In genomic region chrX:85244411-85245210, GRCh38 we compare ENCODE assay signal across 8 cellular contexts. TPM values are rescaled to one million over a fixed set of nuclear protein-coding genes. Genes with fewer than 3 reads are reported as not detected.
DNase-seq lines count a peak whose midpoint lies in the region; TF ChIP-seq lines count a peak whose summit lies in the region.

No MANE protein-coding gene starts in this region.

- H3K27ac ChIP-seq in GM23248, result no peak overlapping the region
- peak overlapping the region in 4 of 5 donors; percentile 62 to 80 (median 70) for H3K27ac ChIP-seq in adrenal gland
- H3K27ac ChIP-seq in iPS DF 6.9 (ENCODE audit: low read length), result no peak overlapping the region

- peak overlapping the region; percentile 81 for H2AFZ ChIP-seq in GM23248

- peak overlapping the region; percentile 71 for H3K4me2 ChIP-seq in GM23248 (ENCODE audit: unreplicated experiment)

- no peaks in the 10 kb centered on the region for H3K4me1 ChIP-seq in GM23248 (ENCODE audit: insufficient read depth)
- H3K4me1 ChIP-seq in adrenal gland (replicated peaks in 1 of 2), result no peaks in the 10 kb centered on the region
- no peaks in the 10 kb centered on the region for H3K4me1 ChIP-seq in iPS DF 6.9 (ENCODE audit: control insufficient read depth, insufficient read depth, low read length)

- peak overlapping the region; percentile 36 for H3K9ac ChIP-seq in GM23248

- no peak for TF ChIP-seq POLR2A in adrenal gland (IDR thresholded peaks at IDR 0.05)

- peak; percentile 13 for DNase-seq in GM23248
- peak; percentile 48 for DNase-seq in NCI-H1694 (lab: John Stamatoyannopoulos, UW)
- peak in 5 of 7 donors; percentile 5 to 24 (median 17) for DNase-seq in adrenal gland
- no peak for DNase-seq in iPS DF 6.9 (ENCODE audit: low read depth, low spot score)
- DNase-seq in retina, result peak; percentile 80
- no peak for DNase-seq in 8988T
- no peak for DNase-seq in HCEC 1CT

- H3K36me3 ChIP-seq in GM23248 (ENCODE audit: low read depth), result no peaks in the 10 kb centered on the region
- H3K36me3 ChIP-seq in adrenal gland (replicated peaks in 1 of 2), result no peaks in the 10 kb centered on the region
- H3K36me3 ChIP-seq in iPS DF 6.9 (ENCODE audit: control insufficient read depth, insufficient read depth, low read length), result no peaks in the 10 kb centered on the region

- no peaks in the 10 kb centered on the region for H3K9me3 ChIP-seq in GM23248 (ENCODE audit: low read depth)
- no peaks in the 10 kb centered on the region for H3K9me3 ChIP-seq in adrenal gland (replicated peaks in 1 of 3)
- H3K9me3 ChIP-seq in iPS DF 6.9 (ENCODE audit: control insufficient read depth, insufficient read depth, low read length), result no peaks in the 10 kb centered on the region

- 3% methylated on average over 22 to 34 of the region's 42 CpGs for WGBS in GM23248 (ENCODE audit: low coverage in 1 of 2, low lambda C conversion rate in 2 of 2, missing lambda C conversion rate in 2 of 2), 2 experiments
- WGBS in adrenal gland, 4 donors, result 0 to 35% (median 13%) methylated on average over 11 to 42 of the region's 42 CpGs
- WGBS in iPS DF 6.9 (ENCODE audit: insufficient coverage, insufficient read length), result no CpG with 5 or more reads among the region's 42 CpGs

- H3K4me3 ChIP-seq in GM08714 (ENCODE audit: low read length) (peak overlapping the region; percentile 82), GM23248 (peak overlapping the region; percentile 67), adrenal gland (peak overlapping the region in 3 of 4 donors; percentile 34 to 54 (median 40)), iPS DF 6.9 (ENCODE audit: low read length) (peak overlapping the region; percentile 99)

- no peaks in the 10 kb centered on the region for H3F3A ChIP-seq in GM23248 (ENCODE audit: insufficient read depth)

- no peaks in the 10 kb centered on the region for H3K9me2 ChIP-seq in GM23248 (ENCODE audit: insufficient read depth)

- no peaks in the 10 kb centered on the region for H3K79me2 ChIP-seq in GM23248 (ENCODE audit: insufficient read depth)

- intact Hi-C loops in adrenal gland (cut with DNase I), result no loop called here

- H3K27me3 ChIP-seq in GM23248 (replicated peaks; ENCODE audit: insufficient read depth), result no peaks in the 10 kb centered on the region
- H3K27me3 ChIP-seq in adrenal gland, result no peaks in the 10 kb centered on the region
- no peaks in the 10 kb centered on the region for H3K27me3 ChIP-seq in iPS DF 6.9 (ENCODE audit: control insufficient read depth, insufficient read depth, low read length)

- TF ChIP-seq CTCF in adrenal gland (IDR thresholded peaks at IDR 0.05), result no peak

- H4K20me1 ChIP-seq in GM23248 (ENCODE audit: insufficient read depth), result no peaks in the 10 kb centered on the region

- in situ Hi-C loops in GM23248 (cut with MboI), result no loop called here

RNA-seq across cellular contexts. Expression of gene ZNF711, which starts 0.8 kb away (rescaled TPM):
- total RNA-seq in GM23248 (2014; rRNA removed; shearing (Covaris generic)), result 0.38 and 0.43 TPM in 2 replicates
- polyA plus RNA-seq in GM23248 (2016; fragmentation: Nextera tagmentation; extraction: Ambion mirVana) (0.20 and 0.29 TPM in 2 replicates), adrenal gland (10 to 100 TPM; 23.1 to 33.9 (median 31.2) TPM)
- total RNA-seq in adrenal gland, result 10 to 100 TPM; 10.6 to 33.3 (median 17.6) TPM

RNA-seq across cellular contexts. Expression of gene SATL1, which starts 1.0 kb away (rescaled TPM):
- total RNA-seq in GM23248 (2014; rRNA removed; shearing (Covaris generic)), result not detected in 2 replicates
- polyA plus RNA-seq in GM23248 (2016; fragmentation: Nextera tagmentation; extraction: Ambion mirVana) (not detected in 2 replicates), adrenal gland (under 1 TPM; 0.40 to 0.97 (median 0.94) TPM)
- total RNA-seq in adrenal gland, result 1 to 10 TPM in 1 of 8 donors, under 1 TPM in 6, not detected in 1; 0.09 to 1.7 (median 0.41) TPM

Comparison
In these comparisons a context has a peak if more than half of its experiments do, and no peak if none do; other contexts are left out.
1. H3K4me3 ChIP-seq: peak in every context shown above with its lines; median percentile 99 in iPS DF 6.9; 82 in GM08714; 67 in GM23248; 40 in adrenal gland.
2. DNase-seq: peak in GM23248 (single experiment), NCI-H1694 (single experiment), adrenal gland (5 of 7) and retina (single experiment); none in iPS DF 6.9 (single experiment), 8988T (single experiment) and HCEC 1CT (single experiment).
3. H3K27ac ChIP-seq: peak in adrenal gland (4 of 5); none in GM23248 (single experiment) and iPS DF 6.9 (single experiment).